In genomic region chr6:34112102-34112501, GRCh38 we compare ENCODE assay signal across 31 cellular contexts. TPM values are rescaled to one million over a fixed set of nuclear protein-coding genes. Genes with fewer than 3 reads are reported as not detected.
"Had no signal": no experiment of that assay in that cellular context is flagged by ENCODE, and none has a peak within 500 bp of the region (broad histone marks: within the 10 kb centered on the region; RNA-seq: fewer than 3 reads in every experiment).

No MANE protein-coding gene starts in this region.

- H3K4me1 ChIP-seq: lower lobe of right lung, pancreas, prostate gland, stomach, testis, thyroid gland, transverse colon, upper lobe of left lung, vagina had no signal

- H3K4me3 ChIP-seq: lower lobe of right lung, pancreas, prostate gland, skin epidermis, stomach, testis, thyroid gland, transverse colon, upper lobe of left lung, vagina had no signal

- ATAC-seq: left cardiac atrium; left lobe of liver; lower lobe of right lung; naive thymus-derived CD8-positive, alpha-beta T cell; pancreas; right cardiac atrium; sciatic nerve; stimulated activated naive B cell treated with anti-CD40 and anti-IgM and Interleukin-4, amounts not matched to agents 10 μg/mL and 1 μg/mL and 100 μg/mL, for 72 hours; stimulated activated naive CD8-positive, alpha-beta T cell treated with anti-CD3 and anti-CD28 coated beads, Interleukin-15, Interleukin-2, amounts not matched to agents 100 U/mL and 50 U/mL, for 24 hours had no signal

- DNase-seq: kidney glomerular epithelial cell; left cardiac atrium; lower lobe of right lung; mammary epithelial cell; mesenchymal stem cell; naive thymus-derived CD8-positive, alpha-beta T cell; nucleus accumbens; pancreas; posterior cingulate gyrus; retina; stimulated activated CD4-positive, alpha-beta T cell treated with anti-CD3 and anti-CD28 coated beads, Interleukin-12 subunit alpha, Interleukin-12 subunit beta, amount 100 ng/mL, for 4 hours; stimulated activated CD4-positive, alpha-beta T cell treated with anti-CD3 and anti-CD28 coated beads, Interleukin-15, amount 100 ng/mL, for 24 hours; stimulated activated CD4-positive, alpha-beta T cell treated with anti-CD3 and anti-CD28 coated beads, Interleukin-2, amount 100 ng/mL, for 24 hours; stimulated activated CD4-positive, alpha-beta T cell treated with anti-CD3 and anti-CD28 coated beads, Interleukin-4, amount 100 ng/mL, for 1 hour; stimulated activated naive B cell treated with anti-CD40 and anti-IgM and Interleukin-4, amounts not matched to agents 10 μg/mL and 1 μg/mL and 100 μg/mL, for 72 hours; stimulated activated naive CD8-positive, alpha-beta T cell treated with anti-CD3 and anti-CD28 coated beads, Interleukin-15, Interleukin-2, amounts not matched to agents 100 U/mL and 50 U/mL, for 24 hours; stomach; testis; thyroid gland; transverse colon; upper lobe of left lung had no signal

- H3K9me3 ChIP-seq: lower lobe of right lung, pancreas, prostate gland, stomach, testis, thyroid gland, transverse colon, upper lobe of left lung, vagina had no signal

- H3K27me3 ChIP-seq: pancreas, testis, thyroid gland, upper lobe of left lung, vagina had no signal

- H3K36me3 ChIP-seq: lower lobe of right lung, pancreas, prostate gland, stomach, thyroid gland, transverse colon, upper lobe of left lung, vagina had no signal

- FAIRE-seq: keratinocyte, pancreas had no signal

- H3K27ac ChIP-seq: lower lobe of right lung, pancreas, prostate gland, skin epidermis, stomach, testis, thyroid gland, transverse colon, upper lobe of left lung, vagina had no signal

RNA-seq across cellular contexts. Expression of gene GRM4, which starts 33.8 kb away (rescaled TPM):
- total RNA-seq: left cardiac atrium; left lobe of liver; liver; lower lobe of right lung; mucosa of gallbladder; naive thymus-derived CD8-positive, alpha-beta T cell; neural crest cell; right cardiac atrium; sciatic nerve; transverse colon; vagina had no signal
- polyA plus RNA-seq: keratinocyte; liver; mammary epithelial cell; naive thymus-derived CD8-positive, alpha-beta T cell; right cardiac atrium; stomach had no signal
